ENCODE assay signal across 8 cellular contexts in genomic region chr20:3204124-3204794, GRCh38. TPM values are rescaled to one million over a fixed set of nuclear protein-coding genes. Genes with fewer than 3 reads are reported as not detected.
A peak's percentile ranks its signal among the peaks of the same experiment; 100 is the strongest.
DNase-seq lines count a peak whose midpoint lies in the region; ATAC-seq and TF ChIP-seq lines count a peak whose summit lies in the region.

Gene DDRGK1, minus strand, starts transcription at chr20:3204682. Its CDS starts 55 bp downstream, at chr20:3204627.

- peaks cover 28% of the 10 kb centered on the region for H3K36me3 Mint-ChIP-seq in activated CD8-positive, alpha-beta T cell treated with anti-CD3 and anti-CD28 coated beads for 36 hours (ENCODE audit: low read depth)

- H3K27ac Mint-ChIP-seq in activated CD8-positive, alpha-beta T cell treated with anti-CD3 and anti-CD28 coated beads for 36 hours: peak within 1 kb of the TSS; percentile 97

- ATAC-seq in GM19351 (IDR thresholded peaks at IDR 0.05; ENCODE audit: unreplicated experiment): peak; percentile 80
- peak; percentile 65 for ATAC-seq in HG03520 (IDR thresholded peaks at IDR 0.05; ENCODE audit: unreplicated experiment)
- peak; percentile 94 for ATAC-seq in activated CD8-positive, alpha-beta T cell treated with anti-CD3 and anti-CD28 coated beads for 36 hours
- peak; percentile 90 for ATAC-seq in lung (ENCODE audit: insufficient read depth, low FRiP score)

- no peaks in the 10 kb centered on the region for H3K9me3 Mint-ChIP-seq in activated CD8-positive, alpha-beta T cell treated with anti-CD3 and anti-CD28 coated beads for 36 hours

- H3K27ac ChIP-seq in ectodermal cell (ENCODE audit: insufficient read depth, low read depth, low read length, poor library complexity, severe bottlenecking) (peak within 1 kb of the TSS; percentile 81), lung (ENCODE audit: low read depth in 1 of 2, low read length in 1 of 2) (peak within 1 kb of the TSS; percentile 93 to 95)

- H3K4me1 Mint-ChIP-seq in activated CD8-positive, alpha-beta T cell treated with anti-CD3 and anti-CD28 coated beads for 36 hours (ENCODE audit: low read depth): peaks cover 15% of the 10 kb centered on the region

- H3K4me3 Mint-ChIP-seq in activated CD8-positive, alpha-beta T cell treated with anti-CD3 and anti-CD28 coated beads for 36 hours: peak within 1 kb of the TSS; percentile 97

- H3K4me3 ChIP-seq in ectodermal cell (ENCODE audit: insufficient read depth, low read depth, low read length): peak within 1 kb of the TSS; percentile 95
- H3K4me3 ChIP-seq in lung: peak within 1 kb of the TSS; percentile 82

- intact Hi-C loops in activated CD8-positive, alpha-beta T cell treated with anti-CD3 and anti-CD28 coated beads for 36 hours (cut with micrococcal nuclease): no loop called here

- TF ChIP-seq CTCF in activated CD8-positive, alpha-beta T cell treated with anti-CD3 and anti-CD28 coated beads for 36 hours (IDR thresholded peaks at IDR 0.05): no peak
- no peak for TF ChIP-seq CTCF in lung (IDR thresholded peaks at IDR 0.05; ENCODE audit: control extremely low read depth, extremely low read depth)

- H3K9me3 ChIP-seq in ectodermal cell (ENCODE audit: control insufficient read depth, low read length) (no peaks in the 10 kb centered on the region), lung (ENCODE audit: control insufficient read depth in 2 of 2, insufficient read depth in 1 of 2, low read length in 1 of 2) (no peaks in the 10 kb centered on the region)

- DNase-seq in C1 segment of cervical spinal cord (lab: John Stamatoyannopoulos, UW): peak in 13 of 14 donors; percentile 37 to 95 (median 86)
- peak; percentile 58 for DNase-seq in NCI-H82 treated with DMSO at 0.1 percent for 48 hours (lab: John Stamatoyannopoulos, UW; ENCODE audit: unreplicated experiment)
- DNase-seq in activated CD8-positive, alpha-beta T cell treated with anti-CD3 and anti-CD28 coated beads for 36 hours: peak; percentile 96
- DNase-seq in lung (ENCODE audit: low spot score): peak; percentile 92
- DNase-seq in stimulated activated CD4-positive, alpha-beta T cell treated with anti-CD3 and anti-CD28 coated beads, TNF-alpha, amount 100 ng/mL, for 24 hours (ENCODE audit: low read depth in 3 of 3): peak; percentile 82 to 91 (median 88)

- POLR2A ChIA-PET in activated CD8-positive, alpha-beta T cell treated with anti-CD3 and anti-CD28 coated beads for 36 hours (lab: Charles Lee): interaction anchor here (1.5 kb wide), 1 partner anchor 25 kb away, joined by 5 read pairs; no protein-coding TSS in a partner anchor

- H3K4me1 ChIP-seq in ectodermal cell (ENCODE audit: control insufficient read depth, insufficient read depth, low read length) (peaks cover 11% of the 10 kb centered on the region), lung (ENCODE audit: control insufficient read depth in 2 of 2, insufficient read depth in 2 of 2, low read length in 2 of 2) (peaks cover 0 to 10% of the 10 kb centered on the region in 2 donors)

- WGBS in ectodermal cell, 2 experiments: 0 to 1% methylated on average over 48 of the region's 48 CpGs
- WGBS in lung, 2 donors: 0 to 1% methylated on average over 42 to 48 of the region's 48 CpGs

- H3K27me3 ChIP-seq in ectodermal cell (ENCODE audit: control insufficient read depth, insufficient read depth, low read length, poor library complexity, severe bottlenecking): no peaks in the 10 kb centered on the region
- no peaks in the 10 kb centered on the region for H3K27me3 ChIP-seq in lung (ENCODE audit: control insufficient read depth, insufficient read depth)

- CTCF ChIA-PET in activated CD8-positive, alpha-beta T cell treated with anti-CD3 and anti-CD28 coated beads for 36 hours (lab: Charles Lee): interaction anchor here (1.6 to 2.0 kb wide), 2 partner anchors 14 to 151 kb away, joined by 5 to 9 read pairs; no protein-coding TSS in a partner anchor

- no peaks in the 10 kb centered on the region for H3K27me3 Mint-ChIP-seq in activated CD8-positive, alpha-beta T cell treated with anti-CD3 and anti-CD28 coated beads for 36 hours

- H3K36me3 ChIP-seq in ectodermal cell (ENCODE audit: control insufficient read depth, insufficient read depth, low read length) (peaks cover 12% of the 10 kb centered on the region), lung (ENCODE audit: control insufficient read depth in 2 of 2, insufficient read depth in 2 of 2, low read length in 2 of 2) (peaks cover 0 to 12% of the 10 kb centered on the region in 2 donors)

RNA-seq across cellular contexts. Expression of gene DDRGK1, which starts in this region (rescaled TPM):
- total RNA-seq in activated CD8-positive, alpha-beta T cell treated with anti-CD3 and anti-CD28 coated beads for 36 hours: 10 to 100 TPM; 50.1 to 54.1 TPM
- 40.0 TPM for polyA plus RNA-seq in ectodermal cell (2013, experiment 1 of 4)
- polyA plus RNA-seq in ectodermal cell (2013, experiment 2 of 4): 38.1 TPM
- 33.0 TPM for polyA plus RNA-seq in ectodermal cell (2013, experiment 3 of 4)
- polyA plus RNA-seq in ectodermal cell (2013, experiment 4 of 4): 40.0 TPM
- 10 to 100 TPM; 44.3 to 95.1 TPM for total RNA-seq in lung
- 10 to 100 TPM; 78.2 to 93.6 TPM for polyA plus RNA-seq in lung

Comparison
In these comparisons a context has a peak if more than half of its experiments do, and no peak if none do; other contexts are left out.
1. Peak in every context shown above with its lines: DNase-seq, ATAC-seq, H3K4me3 ChIP-seq and H3K27ac ChIP-seq.